Comparison of ENCODE assay signal across 22 cellular contexts in genomic region chr9:92719028-92719647, GRCh38.
"Had no signal": no experiment of that assay in that cellular context is flagged by ENCODE, and none has a peak within 500 bp of the region (broad histone marks: within the 10 kb centered on the region; RNA-seq: fewer than 3 reads in every experiment).

No MANE protein-coding gene starts in this region.

- H3K4me3 ChIP-seq: ascending aorta, gastroesophageal sphincter, heart left ventricle, left ventricle myocardium inferior, neural progenitor cell, ovary, smooth muscle cell had no signal

- H3K27ac Mint-ChIP-seq: activated CD4-positive, alpha-beta memory T cell treated with anti-CD3 and anti-CD28 coated beads, Interleukin-2, amount 10 ng/mL, durations not matched to agents 7 days and 5 days; activated naive CD4-positive, alpha-beta T cell treated with anti-CD3 and anti-CD28 coated beads, Interleukin-2, amount 50 U/mL, for 24 hours; activated T-cell treated with anti-CD3 and anti-CD28 coated beads, Interleukin-2, amount 50 U/mL, for 72 hours; naive thymus-derived CD4-positive, alpha-beta T cell; neural progenitor cell; stimulated activated effector memory CD8-positive, alpha-beta T cell treated with anti-CD3 and anti-CD28 coated beads, Interleukin-12 subunit alpha, Interleukin-12 subunit beta, amount 100 ng/mL, for 72 hours; WTC11 had no signal

- H3K4me1 ChIP-seq: ascending aorta, neural progenitor cell had no signal

- H3K27me3 Mint-ChIP-seq: activated CD4-positive, alpha-beta memory T cell treated with anti-CD3 and anti-CD28 coated beads, Interleukin-2, amount 10 ng/mL, durations not matched to agents 7 days and 5 days; activated naive CD4-positive, alpha-beta T cell treated with anti-CD3 and anti-CD28 coated beads, Interleukin-2, amount 50 U/mL, for 24 hours; naive thymus-derived CD4-positive, alpha-beta T cell had no signal

- H3K27ac ChIP-seq: ascending aorta, gastroesophageal sphincter, heart left ventricle, left ventricle myocardium inferior, neural progenitor cell, ovary had no signal

- H3K27me3 ChIP-seq: ascending aorta, gastroesophageal sphincter, heart left ventricle, neural progenitor cell, ovary had no signal

- H3K4me1 Mint-ChIP-seq: activated naive CD4-positive, alpha-beta T cell treated with anti-CD3 and anti-CD28 coated beads, Interleukin-2, amount 50 U/mL, for 24 hours; neural progenitor cell; WTC11 had no signal

- H3K9me3 Mint-ChIP-seq: activated CD4-positive, alpha-beta memory T cell treated with anti-CD3 and anti-CD28 coated beads, Interleukin-2, amount 10 ng/mL, durations not matched to agents 7 days and 5 days; activated naive CD4-positive, alpha-beta T cell treated with anti-CD3 and anti-CD28 coated beads, Interleukin-2, amount 50 U/mL, for 24 hours; activated T-cell treated with anti-CD3 and anti-CD28 coated beads, Interleukin-2, amount 50 U/mL, for 72 hours; naive thymus-derived CD4-positive, alpha-beta T cell; neural progenitor cell; stimulated activated effector memory CD8-positive, alpha-beta T cell treated with anti-CD3 and anti-CD28 coated beads, Interleukin-12 subunit alpha, Interleukin-12 subunit beta, amount 100 ng/mL, for 72 hours; WTC11 had no signal

- H3K36me3 ChIP-seq: neural progenitor cell, ovary had no signal

- DNase-seq: activated CD4-positive, alpha-beta memory T cell treated with anti-CD3 and anti-CD28 coated beads, Interleukin-2, amount 10 ng/mL, durations not matched to agents 7 days and 5 days; activated CD4-positive, alpha-beta T cell treated with anti-CD3 and anti-CD28 coated beads for 4 hours; activated CD8-positive, alpha-beta memory T cell treated with anti-CD3 and anti-CD28 coated beads, Interleukin-2, amount 50 U/mL, for 4 hours; activated gamma-delta T cell; activated T-cell treated with anti-CD3 and anti-CD28 coated beads, Interleukin-2, amount 50 U/mL, for 72 hours; cerebellar nuclear complex; effector CD4-positive, alpha-beta T cell; left ventricle myocardium inferior; mesendoderm; naive thymus-derived CD4-positive, alpha-beta T cell; stimulated activated CD4-positive, alpha-beta T cell treated with anti-CD3 and anti-CD28 coated beads, Interleukin-4, amount 100 ng/mL, for 24 hours had no signal

- ATAC-seq: esophagus mucosa; gastroesophageal sphincter; heart left ventricle; naive thymus-derived CD4-positive, alpha-beta T cell; sciatic nerve; stimulated activated effector memory CD8-positive, alpha-beta T cell treated with anti-CD3 and anti-CD28 coated beads, Interleukin-12 subunit alpha, Interleukin-12 subunit beta, amount 100 ng/mL, for 72 hours; WTC11 had no signal

- H3K9me3 ChIP-seq: ascending aorta, gastroesophageal sphincter, heart left ventricle, left ventricle myocardium inferior, ovary had no signal

- H3K4me3 Mint-ChIP-seq: activated CD4-positive, alpha-beta memory T cell treated with anti-CD3 and anti-CD28 coated beads, Interleukin-2, amount 10 ng/mL, durations not matched to agents 7 days and 5 days; activated naive CD4-positive, alpha-beta T cell treated with anti-CD3 and anti-CD28 coated beads, Interleukin-2, amount 50 U/mL, for 24 hours; activated T-cell treated with anti-CD3 and anti-CD28 coated beads, Interleukin-2, amount 50 U/mL, for 72 hours; neural progenitor cell; stimulated activated effector memory CD8-positive, alpha-beta T cell treated with anti-CD3 and anti-CD28 coated beads, Interleukin-12 subunit alpha, Interleukin-12 subunit beta, amount 100 ng/mL, for 72 hours; WTC11 had no signal
